8 cellular contexts compared by ENCODE assay signal in genomic region chr22:41092023-41092817, GRCh38. TPM values are rescaled to one million over a fixed set of nuclear protein-coding genes. Genes with fewer than 3 reads are reported as not detected.
DNase-seq lines count a peak whose midpoint lies in the region; ATAC-seq, FAIRE-seq and TF ChIP-seq lines count a peak whose summit lies in the region.

TSS of gene EP300 (plus strand) at chr22:41092592. CDS start at chr22:41093005, 413 bp downstream.

- H3K9me3 Mint-ChIP-seq in activated naive CD8-positive, alpha-beta T cell (ENCODE audit: low read depth) = no peaks in the 10 kb centered on the region
- peaks cover 16% of the 10 kb centered on the region for H3K9me3 Mint-ChIP-seq in glutamatergic neuron (ENCODE audit: unreplicated experiment)

- H3K4me3 ChIP-seq in pancreas (peak within 1 kb of the TSS; percentile 94 to 96 (median 94)), thyroid gland (replicated peaks in 1 of 3) (peak within 1 kb of the TSS; percentile 87 to 98 (median 92))

- peak; percentile 17 for TF ChIP-seq CTCF in glutamatergic neuron (IDR thresholded peaks at IDR 0.05; ENCODE audit: partially characterized antibody, unreplicated experiment)
- TF ChIP-seq CTCF in pancreas (IDR thresholded peaks at IDR 0.05) = peak in 1 of 4 donors; percentile 13
- peak in 3 of 6 experiments; percentile 16 to 31 (median 28) for TF ChIP-seq CTCF in thyroid gland (IDR thresholded peaks at IDR 0.05)

- DNase-seq in EH (ENCODE audit: low read depth) (peak; percentile 85), HuH-7 (ENCODE audit: low spot score) (peak; percentile 65), SKM-1 treated with dmso at 0.1 percent for 144 hours (lab: John Stamatoyannopoulos, UW; ENCODE audit: unreplicated experiment) (peak; percentile 70), glutamatergic neuron (peak; percentile 77), pancreas (peak; percentile 73 to 91 (median 84)), thyroid gland (peak; percentile 84 to 86)

- H3K36me3 ChIP-seq in pancreas (no peaks in the 10 kb centered on the region), thyroid gland (no peaks in the 10 kb centered on the region)

- 0 to 1% methylated on average over 55 to 111 of the region's 112 CpGs for WGBS in pancreas, 2 donors
- 1% methylated on average over 15 to 28 of the region's 112 CpGs for WGBS in thyroid gland, 2 donors

- H3K27ac ChIP-seq in pancreas (peak within 1 kb of the TSS; percentile 98 to 100 (median 100)), thyroid gland (peak within 1 kb of the TSS; percentile 99 to 100 (median 100))

- ATAC-seq in GM21423 (IDR thresholded peaks at IDR 0.05; ENCODE audit: unreplicated experiment) (peak; percentile 35), pancreas (peak; percentile 18 to 54 (median 52))

- peak within 1 kb of the TSS; percentile 99 for H3K4me3 Mint-ChIP-seq in activated naive CD8-positive, alpha-beta T cell
- H3K4me3 Mint-ChIP-seq in glutamatergic neuron (ENCODE audit: unreplicated experiment) = peak within 1 kb of the TSS; percentile 97

- TF ChIP-seq POLR2A in thyroid gland (IDR thresholded peaks at IDR 0.05) = peak; percentile 6 to 79

- no peak for FAIRE-seq in pancreas (lab: Jason Lieb, UNC)

- H3K27ac Mint-ChIP-seq in activated naive CD8-positive, alpha-beta T cell = peak within 1 kb of the TSS; percentile 98
- peak within 1 kb of the TSS; percentile 99 for H3K27ac Mint-ChIP-seq in glutamatergic neuron (ENCODE audit: unreplicated experiment)

- no peaks in the 10 kb centered on the region for H3K9me3 ChIP-seq in pancreas
- no peaks in the 10 kb centered on the region for H3K9me3 ChIP-seq in thyroid gland

- H3K4me1 ChIP-seq in pancreas (peaks cover 0 to 20% (median 10%) of the 10 kb centered on the region in 3 donors), thyroid gland (peaks cover 12 to 24% of the 10 kb centered on the region in 2 donors)

- intact Hi-C loops in pancreas (cut with DNase I) (loop anchor here in 2 of 3 donors (5.0 to 10.0 kb wide), 2 partner anchors 137 to 140 kb away; partner anchors contain the start of gene RBX1 (in 2 of the 2)), thyroid gland (cut with DNase I) (loop anchor here (2.0 to 5.0 kb wide), 2 partner anchors 70 to 141 kb away; partner anchors contain the start of gene RBX1)

- H3K27me3 ChIP-seq in pancreas (no peaks in the 10 kb centered on the region), thyroid gland (no peaks in the 10 kb centered on the region)

- H3K4me1 Mint-ChIP-seq in activated naive CD8-positive, alpha-beta T cell (ENCODE audit: low read depth) = peaks cover 38% of the 10 kb centered on the region
- H3K4me1 Mint-ChIP-seq in glutamatergic neuron (ENCODE audit: low read depth, unreplicated experiment) = peaks cover 18% of the 10 kb centered on the region

- no peaks in the 10 kb centered on the region for H3K27me3 Mint-ChIP-seq in activated naive CD8-positive, alpha-beta T cell
- peaks cover 5% of the 10 kb centered on the region for H3K27me3 Mint-ChIP-seq in glutamatergic neuron (ENCODE audit: unreplicated experiment)

- peaks cover 3% of the 10 kb centered on the region for H3K36me3 Mint-ChIP-seq in activated naive CD8-positive, alpha-beta T cell
- peaks cover 6% of the 10 kb centered on the region for H3K36me3 Mint-ChIP-seq in glutamatergic neuron (ENCODE audit: unreplicated experiment)

RNA-seq across cellular contexts. Expression of gene EP300, which starts in this region (rescaled TPM):
- total RNA-seq in glutamatergic neuron (ENCODE audit: unreplicated experiment) = 127 TPM
- total RNA-seq in pancreas = 10 to 100 TPM; 19.3 to 39.7 (median 24.9) TPM
- polyA plus RNA-seq in pancreas = 10 to 100 TPM in 1 of 2 donors, 1 to 10 TPM in 1; 10.0 to 17.5 TPM
- 100 to 1,000 TPM in 2 of 4 donors, 10 to 100 TPM in 2; 72.9 to 163 (median 120) TPM for total RNA-seq in thyroid gland

Comparison
In these comparisons a context has a peak if more than half of its experiments do, and no peak if none do; other contexts are left out.
1. Peak in every context shown above with its lines: DNase-seq, ATAC-seq, H3K4me3 ChIP-seq and H3K27ac ChIP-seq.